Comparison of ENCODE assay signal across 1 cellular context in the genomic region with DNA sequence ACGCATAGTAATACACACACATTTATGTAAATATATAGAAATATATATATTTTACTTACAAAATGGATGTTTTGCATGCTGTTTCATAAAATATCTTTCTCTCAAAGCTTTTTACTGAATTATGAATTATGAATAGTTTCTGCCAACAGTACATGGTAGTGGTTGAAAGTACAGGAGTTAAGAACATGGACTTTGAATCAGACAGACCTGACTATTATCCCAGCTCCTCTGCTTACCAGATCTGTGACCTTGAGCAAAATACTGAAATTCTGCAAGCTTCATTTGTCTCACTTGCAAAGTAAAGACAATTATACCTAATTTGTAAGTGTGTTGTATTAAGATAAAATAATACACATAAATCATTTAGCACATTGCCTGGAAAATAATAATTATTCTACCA.
TF ChIP-seq lines count a peak whose summit lies in the region.

No MANE protein-coding gene starts in this region.

TF ChIP-seq in HepG2, 621 proteins besides CTCF, POLR2A, EP300 and RAD21 (continued from another document):
- TF ChIP-seq, protein P1, sequence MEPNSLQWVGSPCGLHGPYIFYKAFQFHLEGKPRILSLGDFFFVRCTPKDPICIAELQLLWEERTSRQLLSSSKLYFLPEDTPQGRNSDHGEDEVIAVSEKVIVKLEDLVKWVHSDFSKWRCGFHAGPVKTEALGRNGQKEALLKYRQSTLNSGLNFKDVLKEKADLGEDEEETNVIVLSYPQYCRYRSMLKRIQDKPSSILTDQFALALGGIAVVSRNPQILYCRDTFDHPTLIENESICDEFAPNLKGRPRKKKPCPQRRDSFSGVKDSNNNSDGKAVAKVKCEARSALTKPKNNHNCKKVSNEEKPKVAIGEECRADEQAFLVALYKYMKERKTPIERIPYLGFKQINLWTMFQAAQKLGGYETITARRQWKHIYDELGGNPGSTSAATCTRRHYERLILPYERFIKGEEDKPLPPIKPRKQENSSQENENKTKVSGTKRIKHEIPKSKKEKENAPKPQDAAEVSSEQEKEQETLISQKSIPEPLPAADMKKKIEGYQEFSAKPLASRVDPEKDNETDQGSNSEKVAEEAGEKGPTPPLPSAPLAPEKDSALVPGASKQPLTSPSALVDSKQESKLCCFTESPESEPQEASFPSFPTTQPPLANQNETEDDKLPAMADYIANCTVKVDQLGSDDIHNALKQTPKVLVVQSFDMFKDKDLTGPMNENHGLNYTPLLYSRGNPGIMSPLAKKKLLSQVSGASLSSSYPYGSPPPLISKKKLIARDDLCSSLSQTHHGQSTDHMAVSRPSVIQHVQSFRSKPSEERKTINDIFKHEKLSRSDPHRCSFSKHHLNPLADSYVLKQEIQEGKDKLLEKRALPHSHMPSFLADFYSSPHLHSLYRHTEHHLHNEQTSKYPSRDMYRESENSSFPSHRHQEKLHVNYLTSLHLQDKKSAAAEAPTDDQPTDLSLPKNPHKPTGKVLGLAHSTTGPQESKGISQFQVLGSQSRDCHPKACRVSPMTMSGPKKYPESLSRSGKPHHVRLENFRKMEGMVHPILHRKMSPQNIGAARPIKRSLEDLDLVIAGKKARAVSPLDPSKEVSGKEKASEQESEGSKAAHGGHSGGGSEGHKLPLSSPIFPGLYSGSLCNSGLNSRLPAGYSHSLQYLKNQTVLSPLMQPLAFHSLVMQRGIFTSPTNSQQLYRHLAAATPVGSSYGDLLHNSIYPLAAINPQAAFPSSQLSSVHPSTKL (CRISPR knock-in tag; IDR thresholded peaks at IDR 0.05) = peak; percentile 78
- TF ChIP-seq SALL1 (CRISPR knock-in tag; IDR thresholded peaks at IDR 0.05) = peak; percentile 48; the same call in 1 of the 2 replicates
- TF ChIP-seq KLF11 (CRISPR knock-in tag; IDR thresholded peaks at IDR 0.05) = no peak
- TF ChIP-seq ZNF792 (CRISPR knock-in tag; IDR thresholded peaks at IDR 0.05) = peak; percentile 64; the same call in 1 of the 2 replicates
- TF ChIP-seq SOX5 (CRISPR knock-in tag; IDR thresholded peaks at IDR 0.05; ENCODE audit: borderline replicate concordance) = peak; percentile 46; the same call in 1 of the 2 replicates
- 0 out of 2 replicates have a peak, but pooled peaks have one; percentile 15 for TF ChIP-seq BCL6 (CRISPR knock-in tag; IDR thresholded peaks at IDR 0.05)
- TF ChIP-seq HMG20A (CRISPR knock-in tag; IDR thresholded peaks at IDR 0.05; ENCODE audit: borderline replicate concordance) = peak; percentile 54; the same call in 1 of the 2 replicates
- no peak for TF ChIP-seq ZNF326 (CRISPR knock-in tag; IDR thresholded peaks at IDR 0.05; ENCODE audit: borderline replicate concordance)
- TF ChIP-seq SOX6 (IDR thresholded peaks at IDR 0.05) = no peak
- TF ChIP-seq SOX6 (CRISPR knock-in tag; IDR thresholded peaks at IDR 0.05) = 0 out of 2 replicates have a peak, but pooled peaks have one; percentile 29
- TF ChIP-seq, protein P2, sequence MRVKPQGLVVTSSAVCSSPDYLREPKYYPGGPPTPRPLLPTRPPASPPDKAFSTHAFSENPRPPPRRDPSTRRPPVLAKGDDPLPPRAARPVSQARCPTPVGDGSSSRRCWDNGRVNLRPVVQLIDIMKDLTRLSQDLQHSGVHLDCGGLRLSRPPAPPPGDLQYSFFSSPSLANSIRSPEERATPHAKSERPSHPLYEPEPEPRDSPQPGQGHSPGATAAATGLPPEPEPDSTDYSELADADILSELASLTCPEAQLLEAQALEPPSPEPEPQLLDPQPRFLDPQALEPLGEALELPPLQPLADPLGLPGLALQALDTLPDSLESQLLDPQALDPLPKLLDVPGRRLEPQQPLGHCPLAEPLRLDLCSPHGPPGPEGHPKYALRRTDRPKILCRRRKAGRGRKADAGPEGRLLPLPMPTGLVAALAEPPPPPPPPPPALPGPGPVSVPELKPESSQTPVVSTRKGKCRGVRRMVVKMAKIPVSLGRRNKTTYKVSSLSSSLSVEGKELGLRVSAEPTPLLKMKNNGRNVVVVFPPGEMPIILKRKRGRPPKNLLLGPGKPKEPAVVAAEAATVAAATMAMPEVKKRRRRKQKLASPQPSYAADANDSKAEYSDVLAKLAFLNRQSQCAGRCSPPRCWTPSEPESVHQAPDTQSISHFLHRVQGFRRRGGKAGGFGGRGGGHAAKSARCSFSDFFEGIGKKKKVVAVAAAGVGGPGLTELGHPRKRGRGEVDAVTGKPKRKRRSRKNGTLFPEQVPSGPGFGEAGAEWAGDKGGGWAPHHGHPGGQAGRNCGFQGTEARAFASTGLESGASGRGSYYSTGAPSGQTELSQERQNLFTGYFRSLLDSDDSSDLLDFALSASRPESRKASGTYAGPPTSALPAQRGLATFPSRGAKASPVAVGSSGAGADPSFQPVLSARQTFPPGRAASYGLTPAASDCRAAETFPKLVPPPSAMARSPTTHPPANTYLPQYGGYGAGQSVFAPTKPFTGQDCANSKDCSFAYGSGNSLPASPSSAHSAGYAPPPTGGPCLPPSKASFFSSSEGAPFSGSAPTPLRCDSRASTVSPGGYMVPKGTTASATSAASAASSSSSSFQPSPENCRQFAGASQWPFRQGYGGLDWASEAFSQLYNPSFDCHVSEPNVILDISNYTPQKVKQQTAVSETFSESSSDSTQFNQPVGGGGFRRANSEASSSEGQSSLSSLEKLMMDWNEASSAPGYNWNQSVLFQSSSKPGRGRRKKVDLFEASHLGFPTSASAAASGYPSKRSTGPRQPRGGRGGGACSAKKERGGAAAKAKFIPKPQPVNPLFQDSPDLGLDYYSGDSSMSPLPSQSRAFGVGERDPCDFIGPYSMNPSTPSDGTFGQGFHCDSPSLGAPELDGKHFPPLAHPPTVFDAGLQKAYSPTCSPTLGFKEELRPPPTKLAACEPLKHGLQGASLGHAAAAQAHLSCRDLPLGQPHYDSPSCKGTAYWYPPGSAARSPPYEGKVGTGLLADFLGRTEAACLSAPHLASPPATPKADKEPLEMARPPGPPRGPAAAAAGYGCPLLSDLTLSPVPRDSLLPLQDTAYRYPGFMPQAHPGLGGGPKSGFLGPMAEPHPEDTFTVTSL (CRISPR knock-in tag; IDR thresholded peaks at IDR 0.05; ENCODE audit: borderline replicate concordance) = peak; percentile 44; the same call in 1 of the 2 replicates
- 0 out of 2 replicates have a peak, but pooled peaks have one; percentile 28 for TF ChIP-seq ESRRA (CRISPR knock-in tag; IDR thresholded peaks at IDR 0.05; ENCODE audit: low read depth)
- TF ChIP-seq, protein P3, sequence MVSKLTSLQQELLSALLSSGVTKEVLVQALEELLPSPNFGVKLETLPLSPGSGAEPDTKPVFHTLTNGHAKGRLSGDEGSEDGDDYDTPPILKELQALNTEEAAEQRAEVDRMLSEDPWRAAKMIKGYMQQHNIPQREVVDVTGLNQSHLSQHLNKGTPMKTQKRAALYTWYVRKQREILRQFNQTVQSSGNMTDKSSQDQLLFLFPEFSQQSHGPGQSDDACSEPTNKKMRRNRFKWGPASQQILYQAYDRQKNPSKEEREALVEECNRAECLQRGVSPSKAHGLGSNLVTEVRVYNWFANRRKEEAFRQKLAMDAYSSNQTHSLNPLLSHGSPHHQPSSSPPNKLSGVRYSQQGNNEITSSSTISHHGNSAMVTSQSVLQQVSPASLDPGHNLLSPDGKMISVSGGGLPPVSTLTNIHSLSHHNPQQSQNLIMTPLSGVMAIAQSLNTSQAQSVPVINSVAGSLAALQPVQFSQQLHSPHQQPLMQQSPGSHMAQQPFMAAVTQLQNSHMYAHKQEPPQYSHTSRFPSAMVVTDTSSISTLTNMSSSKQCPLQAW (CRISPR knock-in tag; IDR thresholded peaks at IDR 0.05) = no peak
